1 cellular context compared by ENCODE assay signal in the genomic region with DNA sequence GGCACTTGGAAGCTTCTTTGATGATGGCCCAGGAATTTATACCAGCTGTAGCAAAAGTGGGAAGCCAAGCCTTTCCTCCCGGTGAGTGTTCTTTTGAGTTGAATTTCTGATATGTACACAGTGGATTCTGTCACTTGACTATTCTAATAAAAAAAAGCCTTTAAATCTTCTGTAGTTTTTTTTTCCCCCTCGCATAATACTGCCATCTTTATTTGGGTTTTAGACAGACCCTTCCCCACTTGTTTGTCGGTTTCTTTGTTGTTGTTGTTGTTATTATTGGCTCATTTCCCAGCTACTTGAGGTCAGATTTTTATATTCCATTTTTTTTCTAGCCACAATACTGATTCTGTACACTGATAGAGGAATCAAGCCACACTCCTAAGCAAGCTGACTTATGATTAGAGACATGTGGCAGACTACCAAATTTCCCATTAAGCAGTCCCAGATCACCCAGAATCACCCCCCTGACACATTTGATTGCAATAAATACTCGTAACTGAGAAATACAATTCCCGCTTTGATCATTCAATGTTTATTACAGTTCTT.
A peak's percentile ranks its signal among the peaks of the same experiment; 100 is the strongest.
TF ChIP-seq lines count a peak whose summit lies in the region.

No MANE protein-coding gene starts in this region.

TF ChIP-seq in SK-N-SH treated with all-trans-retinoic acid at 6 μM for 48 hours, 23 proteins besides CTCF, POLR2A, EP300 and RAD21 (continued from another document):
- TF ChIP-seq, protein P1, sequence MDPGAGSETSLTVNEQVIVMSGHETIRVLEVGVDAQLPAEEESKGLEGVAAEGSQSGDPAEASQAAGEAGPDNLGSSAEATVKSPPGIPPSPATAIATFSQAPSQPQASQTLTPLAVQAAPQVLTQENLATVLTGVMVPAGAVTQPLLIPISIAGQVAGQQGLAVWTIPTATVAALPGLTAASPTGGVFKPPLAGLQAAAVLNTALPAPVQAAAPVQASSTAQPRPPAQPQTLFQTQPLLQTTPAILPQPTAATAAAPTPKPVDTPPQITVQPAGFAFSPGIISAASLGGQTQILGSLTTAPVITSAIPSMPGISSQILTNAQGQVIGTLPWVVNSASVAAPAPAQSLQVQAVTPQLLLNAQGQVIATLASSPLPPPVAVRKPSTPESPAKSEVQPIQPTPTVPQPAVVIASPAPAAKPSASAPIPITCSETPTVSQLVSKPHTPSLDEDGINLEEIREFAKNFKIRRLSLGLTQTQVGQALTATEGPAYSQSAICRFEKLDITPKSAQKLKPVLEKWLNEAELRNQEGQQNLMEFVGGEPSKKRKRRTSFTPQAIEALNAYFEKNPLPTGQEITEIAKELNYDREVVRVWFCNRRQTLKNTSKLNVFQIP (CRISPR knock-in tag; IDR thresholded peaks at IDR 0.05; ENCODE audit: borderline replicate concordance, low read depth): 0 out of 2 replicates have a peak, but pooled peaks have one; percentile 62
- TF ChIP-seq ZNF565 (CRISPR knock-in tag; conservative IDR thresholded peaks at IDR 0.05; ENCODE audit: low read depth) (no peak), ZNF8 (CRISPR knock-in tag; IDR thresholded peaks at IDR 0.05) (no peak), ZFP3 (CRISPR knock-in tag; IDR thresholded peaks at IDR 0.05) (no peak), CSDC2 (CRISPR knock-in tag; IDR thresholded peaks at IDR 0.05) (no peak), TCF4 (CRISPR knock-in tag; IDR thresholded peaks at IDR 0.05; ENCODE audit: borderline replicate concordance) (peak; percentile 90), BACH2 (CRISPR knock-in tag; IDR thresholded peaks at IDR 0.05; ENCODE audit: borderline replicate concordance) (no peak), ISL1 (CRISPR knock-in tag; IDR thresholded peaks at IDR 0.05) (peak; percentile 99), ZC3H10 (CRISPR knock-in tag; IDR thresholded peaks at IDR 0.05) (no peak), ESRRG (CRISPR knock-in tag; IDR thresholded peaks at IDR 0.05) (no peak), SNAI2 (CRISPR knock-in tag; IDR thresholded peaks at IDR 0.05) (no peak), RARB (CRISPR knock-in tag; IDR thresholded peaks at IDR 0.05) (no peak)
- TF ChIP-seq, protein P2, sequence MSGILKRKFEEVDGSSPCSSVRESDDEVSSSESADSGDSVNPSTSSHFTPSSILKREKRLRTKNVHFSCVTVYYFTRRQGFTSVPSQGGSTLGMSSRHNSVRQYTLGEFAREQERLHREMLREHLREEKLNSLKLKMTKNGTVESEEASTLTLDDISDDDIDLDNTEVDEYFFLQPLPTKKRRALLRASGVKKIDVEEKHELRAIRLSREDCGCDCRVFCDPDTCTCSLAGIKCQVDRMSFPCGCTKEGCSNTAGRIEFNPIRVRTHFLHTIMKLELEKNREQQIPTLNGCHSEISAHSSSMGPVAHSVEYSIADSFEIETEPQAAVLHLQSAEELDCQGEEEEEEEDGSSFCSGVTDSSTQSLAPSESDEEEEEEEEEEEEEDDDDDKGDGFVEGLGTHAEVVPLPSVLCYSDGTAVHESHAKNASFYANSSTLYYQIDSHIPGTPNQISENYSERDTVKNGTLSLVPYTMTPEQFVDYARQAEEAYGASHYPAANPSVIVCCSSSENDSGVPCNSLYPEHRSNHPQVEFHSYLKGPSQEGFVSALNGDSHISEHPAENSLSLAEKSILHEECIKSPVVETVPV (CRISPR knock-in tag; IDR thresholded peaks at IDR 0.05): peak; percentile 59; the same call in 1 of the 2 replicates
- TF ChIP-seq, protein P3, sequence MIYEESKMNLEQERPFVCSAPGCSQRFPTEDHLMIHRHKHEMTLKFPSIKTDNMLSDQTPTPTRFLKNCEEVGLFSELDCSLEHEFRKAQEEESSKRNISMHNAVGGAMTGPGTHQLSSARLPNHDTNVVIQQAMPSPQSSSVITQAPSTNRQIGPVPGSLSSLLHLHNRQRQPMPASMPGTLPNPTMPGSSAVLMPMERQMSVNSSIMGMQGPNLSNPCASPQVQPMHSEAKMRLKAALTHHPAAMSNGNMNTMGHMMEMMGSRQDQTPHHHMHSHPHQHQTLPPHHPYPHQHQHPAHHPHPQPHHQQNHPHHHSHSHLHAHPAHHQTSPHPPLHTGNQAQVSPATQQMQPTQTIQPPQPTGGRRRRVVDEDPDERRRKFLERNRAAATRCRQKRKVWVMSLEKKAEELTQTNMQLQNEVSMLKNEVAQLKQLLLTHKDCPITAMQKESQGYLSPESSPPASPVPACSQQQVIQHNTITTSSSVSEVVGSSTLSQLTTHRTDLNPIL (CRISPR knock-in tag; IDR thresholded peaks at IDR 0.05; ENCODE audit: low read depth): peak; percentile 72
- TF ChIP-seq, protein P4, sequence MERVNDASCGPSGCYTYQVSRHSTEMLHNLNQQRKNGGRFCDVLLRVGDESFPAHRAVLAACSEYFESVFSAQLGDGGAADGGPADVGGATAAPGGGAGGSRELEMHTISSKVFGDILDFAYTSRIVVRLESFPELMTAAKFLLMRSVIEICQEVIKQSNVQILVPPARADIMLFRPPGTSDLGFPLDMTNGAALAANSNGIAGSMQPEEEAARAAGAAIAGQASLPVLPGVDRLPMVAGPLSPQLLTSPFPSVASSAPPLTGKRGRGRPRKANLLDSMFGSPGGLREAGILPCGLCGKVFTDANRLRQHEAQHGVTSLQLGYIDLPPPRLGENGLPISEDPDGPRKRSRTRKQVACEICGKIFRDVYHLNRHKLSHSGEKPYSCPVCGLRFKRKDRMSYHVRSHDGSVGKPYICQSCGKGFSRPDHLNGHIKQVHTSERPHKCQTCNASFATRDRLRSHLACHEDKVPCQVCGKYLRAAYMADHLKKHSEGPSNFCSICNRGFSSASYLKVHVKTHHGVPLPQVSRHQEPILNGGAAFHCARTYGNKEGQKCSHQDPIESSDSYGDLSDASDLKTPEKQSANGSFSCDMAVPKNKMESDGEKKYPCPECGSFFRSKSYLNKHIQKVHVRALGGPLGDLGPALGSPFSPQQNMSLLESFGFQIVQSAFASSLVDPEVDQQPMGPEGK (CRISPR knock-in tag; IDR thresholded peaks at IDR 0.05; ENCODE audit: borderline replicate concordance): peak; percentile 73; the same call in 1 of the 2 replicates
